ENCODE assay signal across 26 cellular contexts in genomic region chr11:125261471-125262087, GRCh38.
DNase-seq lines count a peak whose midpoint lies in the region; ATAC-seq, FAIRE-seq and TF ChIP-seq lines count a peak whose summit lies in the region.
"Had no signal": no experiment of that assay in that cellular context is flagged by ENCODE, and none has a peak within 500 bp of the region (broad histone marks: within the 10 kb centered on the region; RNA-seq: fewer than 3 reads in every experiment).

No MANE protein-coding gene starts in this region.

- no TSS peak for BruUV-seq in PC-3 (replicated peaks; lab: Mats Ljungman, UMichigan)

- peak; percentile 73 for FAIRE-seq in bronchial epithelial cell (lab: Jason Lieb, UNC)

- H3K9ac ChIP-seq in HUES6 (ENCODE audit: low read length) (peak overlapping the region; percentile 35), PC-3 (ENCODE audit: low read length) (no peak overlapping the region)
- H3K9ac ChIP-seq: KMS-11, parathyroid adenoma had no signal

- no peaks in the 10 kb centered on the region for H3K9me3 Mint-ChIP-seq in progenitor cell of endocrine pancreas (ENCODE audit: low read depth)

- no peaks in the 10 kb centered on the region for H3F3A ChIP-seq in PC-3 (ENCODE audit: low read length, unreplicated experiment)

- H3K36me3 Mint-ChIP-seq in progenitor cell of endocrine pancreas (ENCODE audit: insufficient read depth), result peaks cover 3% of the 10 kb centered on the region

- H3K9me3 ChIP-seq in HUES6 (ENCODE audit: control insufficient read depth, insufficient read depth, low read depth, low read length) (no peaks in the 10 kb centered on the region), lower lobe of right lung (no peaks in the 10 kb centered on the region), PC-3 (ENCODE audit: low read length) (no peaks in the 10 kb centered on the region), esophagus muscularis mucosa (no peaks in the 10 kb centered on the region)
- H3K9me3 ChIP-seq: esophagus squamous epithelium, thoracic aorta had no signal

- H3K36me3 ChIP-seq in HUES6 (ENCODE audit: control insufficient read depth, insufficient read depth, low read length) (no peaks in the 10 kb centered on the region), bronchial epithelial cell (ENCODE audit: control insufficient read depth, insufficient read depth, low read length) (no peaks in the 10 kb centered on the region), lower lobe of right lung (no peaks in the 10 kb centered on the region), PC-3 (ENCODE audit: low read depth, low read length) (no peaks in the 10 kb centered on the region), esophagus muscularis mucosa (no peaks in the 10 kb centered on the region)
- H3K36me3 ChIP-seq: esophagus squamous epithelium, thoracic aorta had no signal

- DNase-seq in bronchial epithelial cell (ENCODE audit: low read depth) (no peak), lower lobe of right lung (no peak), progenitor cell of endocrine pancreas (ENCODE audit: low spot score, unreplicated experiment) (no peak), PC-3 (no peak), anterior cingulate cortex (lab: John Stamatoyannopoulos, UW) (no peak), esophagus muscularis mucosa (ENCODE audit: extremely low spot score) (no peak)
- DNase-seq in stimulated activated CD4-positive, alpha-beta T cell treated with anti-CD3 and anti-CD28 coated beads, Interleukin-2, amount 100 ng/mL, for 48 hours, result no peak
- DNase-seq: activated CD4-positive, CD25-positive, alpha-beta regulatory T cell treated with anti-CD3 and anti-CD28 coated beads, Interleukin-2, amount 50 U/mL, for 72 hours; activated CD8-positive, alpha-beta T cell treated with anti-CD3 and anti-CD28 coated beads, Interleukin-2, amount 10 ng/mL, durations not matched to agents 7 days and 5 days; activated T-cell treated with anti-CD3 and anti-CD28 coated beads, Interleukin-2, amount 50 U/mL, for 1 hour; central memory CD4-positive, alpha-beta T cell; effector CD8-positive, alpha-beta T cell; esophagus squamous epithelium; GM23248; head of caudate nucleus; left ventricle myocardium superior; NCI-H187 treated with DMSO at 0.1 percent for 48 hours; NCI-H446 treated with DMSO at 0.1 percent for 48 hours; NK-92 treated with Interleukin-12 subunit alpha and Interleukin-12 subunit beta, amount 100 ng/mL, for 24 hours; stimulated activated CD4-positive, alpha-beta T cell treated with anti-CD3 and anti-CD28 coated beads, Interleukin-2, amount 100 ng/mL, for 24 hours; stimulated activated naive CD4-positive, alpha-beta T cell; T1000 had no signal

- no peaks in the 10 kb centered on the region for H3K9me2 ChIP-seq in PC-3 (replicated peaks; ENCODE audit: low read length)

- ATAC-seq in lower lobe of right lung (no peak), PC-3 (no peak)
- ATAC-seq: activated CD8-positive, alpha-beta T cell treated with anti-CD3 and anti-CD28 coated beads, Interleukin-2, amount 10 ng/mL, durations not matched to agents 7 days and 5 days had no signal

- H3K4me1 ChIP-seq in HUES6 (ENCODE audit: control insufficient read depth, insufficient read depth, low read length) (peaks cover 40% of the 10 kb centered on the region), lower lobe of right lung (no peaks in the 10 kb centered on the region), PC-3 (ENCODE audit: insufficient read depth, low read length) (no peaks in the 10 kb centered on the region), esophagus muscularis mucosa (peaks cover 11 to 34% (median 31%) of the 10 kb centered on the region in 4 donors)
- H3K4me1 ChIP-seq: parathyroid adenoma had no signal

- H3K27ac Mint-ChIP-seq in progenitor cell of endocrine pancreas, result peak overlapping the region; percentile 53
- H3K27ac Mint-ChIP-seq: activated CD8-positive, alpha-beta T cell treated with anti-CD3 and anti-CD28 coated beads, Interleukin-2, amount 10 ng/mL, durations not matched to agents 7 days and 5 days had no signal

- no peak for TF ChIP-seq POLR2A in esophagus muscularis mucosa (IDR thresholded peaks at IDR 0.05; ENCODE audit: low read depth)

- peaks cover 35% of the 10 kb centered on the region for H3K4me1 Mint-ChIP-seq in progenitor cell of endocrine pancreas (ENCODE audit: low read depth)

- POLR2A ChIA-PET in PC-3 (lab: Charles Lee; ENCODE audit: unreplicated experiment), result no interaction called here

- H3K4me3 ChIP-seq in HUES6 (ENCODE audit: low read depth, low read length), result no peak overlapping the region
- H3K4me3 ChIP-seq in bronchial epithelial cell (ENCODE audit: low read depth, low read length), result no peak overlapping the region
- H3K4me3 ChIP-seq in lower lobe of right lung, result no peak overlapping the region
- no peak overlapping the region for H3K4me3 ChIP-seq in PC-3 (ENCODE audit: low read length)
- no peak overlapping the region for H3K4me3 ChIP-seq in esophagus muscularis mucosa
- H3K4me3 ChIP-seq: esophagus squamous epithelium, GM23248, thoracic aorta had no signal

- TF ChIP-seq CTCF in bronchial epithelial cell (IDR thresholded peaks at IDR 0.05; ENCODE audit: insufficient read depth, low read length, severe bottlenecking) (no peak), lower lobe of right lung (IDR thresholded peaks at IDR 0.05) (no peak), progenitor cell of endocrine pancreas (IDR thresholded peaks at IDR 0.05; ENCODE audit: unreplicated experiment) (no peak), PC-3 (conservative IDR thresholded peaks at IDR 0.05; ENCODE audit: low read depth, low read length) (no peak), esophagus muscularis mucosa (IDR thresholded peaks at IDR 0.05) (no peak)

- intact Hi-C loops in lower lobe of right lung (cut with DNase I), result no loop called here
- intact Hi-C loops in PC-3 (cut with micrococcal nuclease), result no loop called here
- intact Hi-C loops in esophagus muscularis mucosa (cut with DNase I), result no loop called here

- H3K27me3 Mint-ChIP-seq in progenitor cell of endocrine pancreas, result no peaks in the 10 kb centered on the region

- TF ChIP-seq EP300 in esophagus muscularis mucosa (IDR thresholded peaks at IDR 0.05), result no peak

- H4K20me1 ChIP-seq in PC-3 (ENCODE audit: low read length), result no peaks in the 10 kb centered on the region

- H3K27ac ChIP-seq in HUES6 (ENCODE audit: low read depth, low read length) (no peak overlapping the region), lower lobe of right lung (peak overlapping the region; percentile 62), PC-3 (ENCODE audit: low read length) (no peak overlapping the region), esophagus muscularis mucosa (replicated peaks in 1 of 4) (no peak overlapping the region)
- H3K27ac ChIP-seq: GM23248, KMS-11, parathyroid adenoma had no signal

- peak overlapping the region; percentile 20 for H3K4me3 Mint-ChIP-seq in progenitor cell of endocrine pancreas (ENCODE audit: low read depth)
- H3K4me3 Mint-ChIP-seq: activated CD8-positive, alpha-beta T cell treated with anti-CD3 and anti-CD28 coated beads, Interleukin-2, amount 10 ng/mL, durations not matched to agents 7 days and 5 days had no signal

- no peak overlapping the region for H2AFZ ChIP-seq in PC-3 (ENCODE audit: low read length)
- H2AFZ ChIP-seq: GM23248, parathyroid adenoma had no signal

- 86% methylated on average over 4 of the region's 5 CpGs for WGBS in esophagus muscularis mucosa

- H3K27me3 ChIP-seq in HUES6 (ENCODE audit: control insufficient read depth, insufficient read depth, low read length), result peaks cover 43% of the 10 kb centered on the region
- peaks cover 17% of the 10 kb centered on the region for H3K27me3 ChIP-seq in bronchial epithelial cell (ENCODE audit: control insufficient read depth, insufficient read depth, low read length)
- H3K27me3 ChIP-seq in lower lobe of right lung (ENCODE audit: low read depth), result peaks cover 24% of the 10 kb centered on the region
- H3K27me3 ChIP-seq in PC-3 (ENCODE audit: low read length), result peaks cover 94% of the 10 kb centered on the region
- peaks cover 0 to 40% (median 0%) of the 10 kb centered on the region in 4 donors for H3K27me3 ChIP-seq in esophagus muscularis mucosa

- H3K4me2 ChIP-seq in PC-3 (ENCODE audit: low read length), result no peak overlapping the region
- H3K4me2 ChIP-seq: KMS-11 had no signal

- no peaks in the 10 kb centered on the region for H3K79me2 ChIP-seq in PC-3 (ENCODE audit: low read length)
- H3K79me2 ChIP-seq: parathyroid adenoma had no signal

- CTCF ChIA-PET in PC-3 (lab: Charles Lee), result no interaction called here
